13 cellular contexts compared by ENCODE assay signal in the genomic region with DNA sequence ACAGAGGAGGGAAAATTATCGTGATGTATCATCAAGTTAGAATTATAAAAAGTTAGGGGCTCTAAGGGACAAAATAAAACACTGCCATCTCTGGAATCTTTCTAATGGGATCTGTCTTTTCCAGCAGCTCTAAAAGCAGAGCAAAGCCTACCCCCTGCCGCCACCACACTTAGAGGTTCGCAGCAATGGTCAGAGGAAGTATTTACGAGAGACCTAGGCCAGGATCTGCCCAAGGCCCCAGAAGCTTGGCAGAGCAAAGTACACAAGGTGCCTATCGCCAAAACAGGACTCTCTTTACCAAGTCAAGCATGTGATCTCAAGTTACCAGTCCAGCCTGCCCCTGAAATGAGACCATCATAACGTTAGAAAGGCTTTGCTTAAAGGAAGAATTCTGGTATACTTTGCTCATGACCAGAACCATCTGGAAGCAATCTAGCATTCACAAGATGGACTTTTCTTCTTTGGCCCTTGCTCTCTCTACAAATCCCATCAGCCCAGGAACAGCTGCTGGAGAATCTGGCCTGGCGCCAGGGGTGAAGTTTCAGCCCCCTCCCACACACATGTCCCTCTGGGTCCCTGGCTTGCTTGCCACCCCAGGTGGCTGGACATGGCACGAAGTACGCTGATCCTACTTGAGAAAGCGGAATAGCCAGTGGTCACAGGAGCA.
DNase-seq lines count a peak whose midpoint lies in the region; ATAC-seq and TF ChIP-seq lines count a peak whose summit lies in the region.
"Had no signal": no experiment of that assay in that cellular context is flagged by ENCODE, and none has a peak within 500 bp of the region (broad histone marks: within the 10 kb centered on the region; RNA-seq: fewer than 3 reads in every experiment).

No MANE protein-coding gene starts in this region.

- H3K36me3 Mint-ChIP-seq in progenitor cell of endocrine pancreas (ENCODE audit: insufficient read depth): peaks cover 4% of the 10 kb centered on the region

- no peaks in the 10 kb centered on the region for H3K9me3 ChIP-seq in thyroid gland
- H3K9me3 ChIP-seq: lower lobe of right lung, tibial artery had no signal

- intact Hi-C loops in thyroid gland (cut with DNase I): no loop called here

- peak overlapping the region; percentile 71 for H3K56ac ChIP-seq in mesendoderm (ENCODE audit: low read length)

- peaks cover 9% of the 10 kb centered on the region for H3K4me1 Mint-ChIP-seq in progenitor cell of endocrine pancreas (ENCODE audit: low read depth)

- no peaks in the 10 kb centered on the region for H3K9me3 Mint-ChIP-seq in progenitor cell of endocrine pancreas (ENCODE audit: low read depth)

- no peak overlapping the region for H3K27ac Mint-ChIP-seq in progenitor cell of endocrine pancreas

- peak overlapping the region; percentile 8 for H4K5ac ChIP-seq in mesendoderm (ENCODE audit: low read length)

- TF ChIP-seq POLR2A in thyroid gland (IDR thresholded peaks at IDR 0.05): peak in 1 of 2 donors; percentile 35

- no peak overlapping the region for H3K9ac ChIP-seq in mesendoderm (ENCODE audit: low read length)

- no peak overlapping the region for H3K4ac ChIP-seq in mesendoderm (ENCODE audit: low read depth, low read length)

- H3K27me3 Mint-ChIP-seq in progenitor cell of endocrine pancreas: no peaks in the 10 kb centered on the region

- H3K27ac ChIP-seq in mesendoderm (ENCODE audit: low read depth, low read length) (peak overlapping the region; percentile 20), thyroid gland (peak overlapping the region; percentile 95 to 99 (median 95))
- H3K27ac ChIP-seq: lower lobe of right lung had no signal

- no peak overlapping the region for H3K4me3 Mint-ChIP-seq in progenitor cell of endocrine pancreas (ENCODE audit: low read depth)

- no peak overlapping the region for H3K4me2 ChIP-seq in mesendoderm (ENCODE audit: low read length)

- H2BK120ac ChIP-seq in mesendoderm (ENCODE audit: low read depth, low read length): no peak overlapping the region

- TF ChIP-seq CTCF in thyroid gland (IDR thresholded peaks at IDR 0.05) (no peak), progenitor cell of endocrine pancreas (IDR thresholded peaks at IDR 0.05; ENCODE audit: unreplicated experiment) (no peak)

- no peaks in the 10 kb centered on the region for H3K79me2 ChIP-seq in mesendoderm (ENCODE audit: control insufficient read depth, insufficient read depth, low read length)

- peak; percentile 18 for DNase-seq in NCI-H2029 treated with DMSO at 0.1 percent for 48 hours (lab: John Stamatoyannopoulos, UW)
- no peak for DNase-seq in NCI-H2029 (lab: John Stamatoyannopoulos, UW)
- DNase-seq in cerebellar cortex (ENCODE audit: low spot score): peak; percentile 82
- DNase-seq in mesendoderm: no peak
- peak; percentile 71 to 74 for DNase-seq in thyroid gland
- DNase-seq in progenitor cell of endocrine pancreas (ENCODE audit: low spot score, unreplicated experiment): no peak
- DNase-seq in D341Med (ENCODE audit: low spot score): no peak
- DNase-seq: activated CD8-positive, alpha-beta memory T cell treated with anti-CD3 and anti-CD28 coated beads, Interleukin-2, amount 50 U/mL, for 48 hours; DMS153; lower lobe of right lung; NCI-H226; tibial artery had no signal

- no peaks in the 10 kb centered on the region for H3K79me1 ChIP-seq in mesendoderm (ENCODE audit: low read length)

- H3K36me3 ChIP-seq in mesendoderm (ENCODE audit: control insufficient read depth, insufficient read depth, low read length) (no peaks in the 10 kb centered on the region), thyroid gland (no peaks in the 10 kb centered on the region)
- H3K36me3 ChIP-seq: lower lobe of right lung, tibial artery had no signal

- no peak for ATAC-seq in GM18861 (IDR thresholded peaks at IDR 0.05; ENCODE audit: unreplicated experiment)

- peak overlapping the region; percentile 64 for H2BK5ac ChIP-seq in mesendoderm (ENCODE audit: low read length)

- H3K27me3 ChIP-seq in mesendoderm (ENCODE audit: insufficient read depth, low read length, poor library complexity) (no peaks in the 10 kb centered on the region), thyroid gland (no peaks in the 10 kb centered on the region)
- H3K27me3 ChIP-seq: tibial artery had no signal

- peak overlapping the region; percentile 3 for H2AK5ac ChIP-seq in mesendoderm (ENCODE audit: low read length)

- no peak overlapping the region for H3K4me3 ChIP-seq in mesendoderm (ENCODE audit: low read length)
- no peak overlapping the region for H3K4me3 ChIP-seq in thyroid gland (replicated peaks in 1 of 3)
- H3K4me3 ChIP-seq: lower lobe of right lung, tibial artery had no signal

- H3K4me1 ChIP-seq in mesendoderm (ENCODE audit: control insufficient read depth, low read depth, low read length): peaks cover 9% of the 10 kb centered on the region
- H3K4me1 ChIP-seq in thyroid gland: peaks cover 67 to 83% of the 10 kb centered on the region in 2 donors

- H2BK15ac ChIP-seq in mesendoderm (replicated peaks; ENCODE audit: low read depth): no peak overlapping the region

- no peak overlapping the region for H4K8ac ChIP-seq in mesendoderm (ENCODE audit: low read depth, low read length)

- peak overlapping the region; percentile 4 for H3K18ac ChIP-seq in mesendoderm (ENCODE audit: low read length)

- WGBS in mesendoderm (ENCODE audit: extremely low coverage, insufficient coverage, low lambda C conversion rate): no CpG with 5 or more reads among the region's 10 CpGs
- WGBS in thyroid gland, 2 donors: 48 to 52% methylated on average over 10 of the region's 10 CpGs

- no peak overlapping the region for H3K23ac ChIP-seq in mesendoderm (ENCODE audit: low read length)

Comparison
In these comparisons a context has a peak if more than half of its experiments do, and no peak if none do; other contexts are left out.
1. DNase-seq: peak in NCI-H2029 treated with DMSO at 0.1 percent for 48 hours (single experiment), cerebellar cortex (single experiment) and thyroid gland (2 of 2); none in NCI-H2029 (single experiment), mesendoderm (single experiment), progenitor cell of endocrine pancreas (single experiment) and D341Med (single experiment).